18 cellular contexts compared by ENCODE assay signal in genomic region chr5:150312518-150312917, GRCh38. TPM values are rescaled to one million over a fixed set of nuclear protein-coding genes. Genes with fewer than 3 reads are reported as not detected.
DNase-seq lines count a peak whose midpoint lies in the region; ATAC-seq and TF ChIP-seq lines count a peak whose summit lies in the region.
"Had no signal": no experiment of that assay in that cellular context is flagged by ENCODE, and none has a peak within 500 bp of the region (broad histone marks: within the 10 kb centered on the region; RNA-seq: fewer than 3 reads in every experiment).

No MANE protein-coding gene starts in this region.

- in situ Hi-C loops in KBM-7 (cut with MboI; ENCODE audit: low pct_unique_long_range_greater_than_20kb, low sequenced_read_pairs): no loop called here

- H4K8ac ChIP-seq in trophoblast cell (ENCODE audit: low read depth, low read length): no peak overlapping the region

- H3K36me3 ChIP-seq in trophoblast cell (ENCODE audit: control insufficient read depth in 1 of 2, insufficient read depth in 2 of 2, low read length in 2 of 2): no peaks in the 10 kb centered on the region
- H3K36me3 ChIP-seq: BLaER1 had no signal

- H3K9me3 ChIP-seq in right cardiac atrium (ENCODE audit: control insufficient read depth, low read length) (no peaks in the 10 kb centered on the region), trophoblast cell (ENCODE audit: insufficient read depth, low read depth, low read length) (peaks cover 2% of the 10 kb centered on the region)
- H3K9me3 ChIP-seq: BLaER1 had no signal

- no peak overlapping the region for H3K23ac ChIP-seq in trophoblast cell (ENCODE audit: low read length)

- DNase-seq in cardiac septum (ENCODE audit: low spot score): peak; percentile 43
- DNase-seq in right cardiac atrium: no peak
- no peak for DNase-seq in mesothelial cell of epicardium (ENCODE audit: low spot score in 2 of 2, unreplicated experiment in 2 of 2)
- no peak for DNase-seq in trophoblast cell
- DNase-seq in NCI-H2029 (lab: John Stamatoyannopoulos, UW): no peak
- no peak for DNase-seq in activated naive CD8-positive, alpha-beta T cell treated with anti-CD3 and anti-CD28 coated beads, Interleukin-2, amount 50 U/mL, for 24 hours
- no peak for DNase-seq in KBM-7
- DNase-seq: 8988T; CD4-positive, alpha-beta memory T cell; DMS153; DMS79; GDM1; HCEC 1CT had no signal

- no peak overlapping the region for H2BK5ac ChIP-seq in trophoblast cell (ENCODE audit: low read depth, low read length, poor library complexity)

- no peak for ATAC-seq in right cardiac atrium
- ATAC-seq in activated naive CD8-positive, alpha-beta T cell treated with anti-CD3 and anti-CD28 coated beads, Interleukin-2, amount 50 U/mL, for 24 hours: no peak
- ATAC-seq: GM23338, HepG2 had no signal

- H3K27me3 ChIP-seq in right cardiac atrium (ENCODE audit: control insufficient read depth, insufficient read depth): no peaks in the 10 kb centered on the region
- no peaks in the 10 kb centered on the region for H3K27me3 ChIP-seq in trophoblast cell (ENCODE audit: insufficient read depth, low read length)
- H3K27me3 ChIP-seq: BLaER1 had no signal

- no peak overlapping the region for H3K9ac ChIP-seq in trophoblast cell (ENCODE audit: low read length)
- H3K9ac ChIP-seq: BLaER1 had no signal

- H3K36me3 Mint-ChIP-seq in mesothelial cell of epicardium: no peaks in the 10 kb centered on the region
- H3K36me3 Mint-ChIP-seq in activated naive CD8-positive, alpha-beta T cell treated with anti-CD3 and anti-CD28 coated beads, Interleukin-2, amount 50 U/mL, for 24 hours (ENCODE audit: low read depth): no peaks in the 10 kb centered on the region
- H3K36me3 Mint-ChIP-seq: CD14-positive monocyte; CD4-positive, alpha-beta memory T cell had no signal

- H3K4me3 ChIP-seq in right cardiac atrium (ENCODE audit: low read length) (no peak overlapping the region), trophoblast cell (ENCODE audit: low read depth, low read length) (no peak overlapping the region)
- H3K4me3 ChIP-seq: BLaER1, GM23338 had no signal

- 94% methylated on average over 6 of the region's 6 CpGs for WGBS in right cardiac atrium
- no CpG with 5 or more reads among the region's 6 CpGs for WGBS in trophoblast cell (ENCODE audit: extremely low coverage, insufficient coverage, insufficient read length)

- TF ChIP-seq CTCF in mesothelial cell of epicardium (IDR thresholded peaks at IDR 0.05; ENCODE audit: unreplicated experiment): no peak

- no peak overlapping the region for H4K12ac ChIP-seq in trophoblast cell (ENCODE audit: low read depth, low read length)

- no peaks in the 10 kb centered on the region for H3K79me2 ChIP-seq in trophoblast cell (ENCODE audit: control insufficient read depth, insufficient read depth, low read length, poor library complexity)

- peaks cover 12% of the 10 kb centered on the region for H3K79me1 ChIP-seq in trophoblast cell (ENCODE audit: low read length)

- no peak overlapping the region for H3K14ac ChIP-seq in trophoblast cell (ENCODE audit: low read length)

- no peak overlapping the region for H4K91ac ChIP-seq in trophoblast cell (ENCODE audit: low read depth, low read length)

- H3K4me3 Mint-ChIP-seq in mesothelial cell of epicardium: no peak overlapping the region
- H3K4me3 Mint-ChIP-seq in activated naive CD8-positive, alpha-beta T cell treated with anti-CD3 and anti-CD28 coated beads, Interleukin-2, amount 50 U/mL, for 24 hours: no peak overlapping the region
- H3K4me3 Mint-ChIP-seq: CD14-positive monocyte; CD4-positive, alpha-beta memory T cell; GM23338 had no signal

- H3K9me3 Mint-ChIP-seq in mesothelial cell of epicardium: no peaks in the 10 kb centered on the region
- H3K9me3 Mint-ChIP-seq in activated naive CD8-positive, alpha-beta T cell treated with anti-CD3 and anti-CD28 coated beads, Interleukin-2, amount 50 U/mL, for 24 hours: no peaks in the 10 kb centered on the region
- H3K9me3 Mint-ChIP-seq: CD14-positive monocyte; CD4-positive, alpha-beta memory T cell; GM23338 had no signal

- H3K27me3 Mint-ChIP-seq in mesothelial cell of epicardium (ENCODE audit: low read depth): no peaks in the 10 kb centered on the region
- H3K27me3 Mint-ChIP-seq in activated naive CD8-positive, alpha-beta T cell treated with anti-CD3 and anti-CD28 coated beads, Interleukin-2, amount 50 U/mL, for 24 hours: no peaks in the 10 kb centered on the region

- H3K27ac Mint-ChIP-seq in mesothelial cell of epicardium: peak overlapping the region; percentile 26
- H3K27ac Mint-ChIP-seq in activated naive CD8-positive, alpha-beta T cell treated with anti-CD3 and anti-CD28 coated beads, Interleukin-2, amount 50 U/mL, for 24 hours: no peak overlapping the region
- H3K27ac Mint-ChIP-seq: CD4-positive, alpha-beta memory T cell; GM23338 had no signal

- H2AK5ac ChIP-seq in trophoblast cell (ENCODE audit: low read length): peak overlapping the region; percentile 79

- H2BK12ac ChIP-seq in trophoblast cell (ENCODE audit: low read length): no peak overlapping the region

- H3K4me1 ChIP-seq in right cardiac atrium (ENCODE audit: control insufficient read depth, insufficient read depth, low read length) (no peaks in the 10 kb centered on the region), trophoblast cell (ENCODE audit: control insufficient read depth in 1 of 2, insufficient read depth in 2 of 2, low read length in 2 of 2) (peaks cover 4 to 19% of the 10 kb centered on the region in 2 experiments)

- no peak overlapping the region for H3K4ac ChIP-seq in trophoblast cell (ENCODE audit: low read depth, low read length)

- H3K27ac ChIP-seq in right cardiac atrium (ENCODE audit: low read length) (no peak overlapping the region), trophoblast cell (ENCODE audit: low read depth, low read length) (no peak overlapping the region)
- H3K27ac ChIP-seq: BLaER1 had no signal

- peaks cover 21% of the 10 kb centered on the region for H3K4me1 Mint-ChIP-seq in mesothelial cell of epicardium
- H3K4me1 Mint-ChIP-seq in activated naive CD8-positive, alpha-beta T cell treated with anti-CD3 and anti-CD28 coated beads, Interleukin-2, amount 50 U/mL, for 24 hours: peaks cover 7% of the 10 kb centered on the region
- H3K4me1 Mint-ChIP-seq: CD4-positive, alpha-beta memory T cell had no signal

- H3K18ac ChIP-seq in trophoblast cell (ENCODE audit: low read length): no peak overlapping the region

- no peak overlapping the region for H3K4me2 ChIP-seq in trophoblast cell (ENCODE audit: low read length)
- H3K4me2 ChIP-seq: BLaER1, GM23338 had no signal

- no peak overlapping the region for H2AFZ ChIP-seq in trophoblast cell (ENCODE audit: insufficient read depth, low read length, poor library complexity)
- H2AFZ ChIP-seq: GM23338 had no signal

- no peak overlapping the region for H2BK120ac ChIP-seq in trophoblast cell (ENCODE audit: insufficient read depth, low read length, poor library complexity)

- intact Hi-C loops in cardiac septum (cut with DNase I): no loop called here
- intact Hi-C loops in right cardiac atrium (cut with DNase I): no loop called here

RNA-seq across cellular contexts. Expression of gene ARSI, which starts 9.8 kb away (rescaled TPM):
- total RNA-seq in cardiac septum (0.38 TPM), right cardiac atrium (1 to 10 TPM in 1 of 4 donors, under 1 TPM in 3; 0.49 to 1.1 (median 0.66) TPM), mesothelial cell of epicardium (18.5 to 19.1 TPM (median 18.8 TPM) in 3 replicates)
- 0.25 TPM for polyA plus RNA-seq in right cardiac atrium
- polyA plus RNA-seq in trophoblast cell (2013): 5.1 and 5.3 TPM in 2 replicates
- total RNA-seq: CD4-positive, alpha-beta memory T cell had no signal
- polyA plus RNA-seq: CD14-positive monocyte; CD4-positive, alpha-beta memory T cell had no signal

RNA-seq across cellular contexts. Expression of gene CAMK2A, which starts 22.9 kb away (rescaled TPM):
- total RNA-seq in cardiac septum: 22.7 TPM
- 10 to 100 TPM in 3 of 4 donors, 1 to 10 TPM in 1; 8.0 to 18.4 (median 14.8) TPM for total RNA-seq in right cardiac atrium
- polyA plus RNA-seq in right cardiac atrium: 15.4 TPM
- 3.9 to 4.1 TPM (median 4.0 TPM) in 3 replicates for total RNA-seq in mesothelial cell of epicardium
- 0.21 and 0.40 TPM in 2 replicates for polyA plus RNA-seq in trophoblast cell (2013)
- total RNA-seq: A673; CD4-positive, alpha-beta memory T cell; GM23338 had no signal
- polyA plus RNA-seq: CD14-positive monocyte; CD4-positive, alpha-beta memory T cell; HepG2 had no signal

RNA-seq across cellular contexts. Expression of gene TCOF1, which starts 45.0 kb away (rescaled TPM):
- total RNA-seq in cardiac septum: 15.5 TPM
- 10 to 100 TPM; 14.3 to 22.7 (median 17.5) TPM for total RNA-seq in right cardiac atrium
- 11.9 TPM for polyA plus RNA-seq in right cardiac atrium
- total RNA-seq in mesothelial cell of epicardium: 53.7 to 58.8 TPM (median 55.7 TPM) in 3 replicates
- 38.5 and 40.8 TPM in 2 replicates for polyA plus RNA-seq in trophoblast cell (2013)
